Comparison of ENCODE assay signal across 1 cellular context in the genomic region with DNA sequence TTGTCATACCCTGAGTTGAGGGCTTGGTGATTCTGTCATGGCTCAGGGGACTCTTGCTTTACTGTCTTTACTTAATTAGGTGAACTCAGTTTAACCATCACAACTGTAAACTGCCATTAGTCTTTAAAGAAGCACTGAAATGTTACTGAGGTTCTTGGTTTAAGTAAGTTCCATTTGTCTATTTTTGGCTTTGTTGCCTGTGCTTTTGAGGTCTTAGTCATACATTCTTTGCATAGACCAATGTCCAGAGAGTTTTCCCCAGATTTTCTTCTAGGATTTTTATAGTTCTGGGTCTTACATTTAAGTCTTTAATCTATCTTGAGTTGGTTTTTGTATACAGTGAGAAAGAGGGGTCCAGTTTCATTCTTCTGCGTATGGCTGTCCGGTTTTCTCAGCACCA.
A peak's percentile ranks its signal among the peaks of the same experiment; 100 is the strongest.
TF ChIP-seq lines count a peak whose summit lies in the region.

No MANE protein-coding gene starts in this region.

TF ChIP-seq in GM12878, 131 proteins besides CTCF, POLR2A, EP300 and RAD21 (continued from another document):
- TF ChIP-seq, protein P1, sequence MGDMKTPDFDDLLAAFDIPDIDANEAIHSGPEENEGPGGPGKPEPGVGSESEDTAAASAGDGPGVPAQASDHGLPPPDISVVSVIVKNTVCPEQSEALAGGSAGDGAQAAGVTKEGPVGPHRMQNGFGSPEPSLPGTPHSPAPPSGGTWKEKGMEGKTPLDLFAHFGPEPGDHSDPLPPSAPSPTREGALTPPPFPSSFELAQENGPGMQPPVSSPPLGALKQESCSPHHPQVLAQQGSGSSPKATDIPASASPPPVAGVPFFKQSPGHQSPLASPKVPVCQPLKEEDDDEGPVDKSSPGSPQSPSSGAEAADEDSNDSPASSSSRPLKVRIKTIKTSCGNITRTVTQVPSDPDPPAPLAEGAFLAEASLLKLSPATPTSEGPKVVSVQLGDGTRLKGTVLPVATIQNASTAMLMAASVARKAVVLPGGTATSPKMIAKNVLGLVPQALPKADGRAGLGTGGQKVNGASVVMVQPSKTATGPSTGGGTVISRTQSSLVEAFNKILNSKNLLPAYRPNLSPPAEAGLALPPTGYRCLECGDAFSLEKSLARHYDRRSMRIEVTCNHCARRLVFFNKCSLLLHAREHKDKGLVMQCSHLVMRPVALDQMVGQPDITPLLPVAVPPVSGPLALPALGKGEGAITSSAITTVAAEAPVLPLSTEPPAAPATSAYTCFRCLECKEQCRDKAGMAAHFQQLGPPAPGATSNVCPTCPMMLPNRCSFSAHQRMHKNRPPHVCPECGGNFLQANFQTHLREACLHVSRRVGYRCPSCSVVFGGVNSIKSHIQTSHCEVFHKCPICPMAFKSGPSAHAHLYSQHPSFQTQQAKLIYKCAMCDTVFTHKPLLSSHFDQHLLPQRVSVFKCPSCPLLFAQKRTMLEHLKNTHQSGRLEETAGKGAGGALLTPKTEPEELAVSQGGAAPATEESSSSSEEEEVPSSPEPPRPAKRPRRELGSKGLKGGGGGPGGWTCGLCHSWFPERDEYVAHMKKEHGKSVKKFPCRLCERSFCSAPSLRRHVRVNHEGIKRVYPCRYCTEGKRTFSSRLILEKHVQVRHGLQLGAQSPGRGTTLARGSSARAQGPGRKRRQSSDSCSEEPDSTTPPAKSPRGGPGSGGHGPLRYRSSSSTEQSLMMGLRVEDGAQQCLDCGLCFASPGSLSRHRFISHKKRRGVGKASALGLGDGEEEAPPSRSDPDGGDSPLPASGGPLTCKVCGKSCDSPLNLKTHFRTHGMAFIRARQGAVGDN (IDR thresholded peaks at IDR 0.05) = peak; percentile 41; the same call in 1 of the 2 replicates
- TF ChIP-seq, protein P2, sequence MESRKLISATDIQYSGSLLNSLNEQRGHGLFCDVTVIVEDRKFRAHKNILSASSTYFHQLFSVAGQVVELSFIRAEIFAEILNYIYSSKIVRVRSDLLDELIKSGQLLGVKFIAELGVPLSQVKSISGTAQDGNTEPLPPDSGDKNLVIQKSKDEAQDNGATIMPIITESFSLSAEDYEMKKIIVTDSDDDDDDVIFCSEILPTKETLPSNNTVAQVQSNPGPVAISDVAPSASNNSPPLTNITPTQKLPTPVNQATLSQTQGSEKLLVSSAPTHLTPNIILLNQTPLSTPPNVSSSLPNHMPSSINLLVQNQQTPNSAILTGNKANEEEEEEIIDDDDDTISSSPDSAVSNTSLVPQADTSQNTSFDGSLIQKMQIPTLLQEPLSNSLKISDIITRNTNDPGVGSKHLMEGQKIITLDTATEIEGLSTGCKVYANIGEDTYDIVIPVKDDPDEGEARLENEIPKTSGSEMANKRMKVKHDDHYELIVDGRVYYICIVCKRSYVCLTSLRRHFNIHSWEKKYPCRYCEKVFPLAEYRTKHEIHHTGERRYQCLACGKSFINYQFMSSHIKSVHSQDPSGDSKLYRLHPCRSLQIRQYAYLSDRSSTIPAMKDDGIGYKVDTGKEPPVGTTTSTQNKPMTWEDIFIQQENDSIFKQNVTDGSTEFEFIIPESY (IDR thresholded peaks at IDR 0.05) = no peak
